ENCODE assay signal across 20 cellular contexts in genomic region chr20:57985278-57985677, GRCh38.
"Had no signal": no experiment of that assay in that cellular context is flagged by ENCODE, and none has a peak within 500 bp of the region (broad histone marks: within the 10 kb centered on the region; RNA-seq: fewer than 3 reads in every experiment).

No MANE protein-coding gene starts in this region.

- H3K4me3 Mint-ChIP-seq: activated CD4-positive, alpha-beta T cell treated with anti-CD3 and anti-CD28 coated beads, Interleukin-2, amount 10 ng/mL, durations not matched to agents 24 days and 14 days; activated CD8-positive, alpha-beta T cell treated with anti-CD3 and anti-CD28 coated beads for 36 hours; activated T-cell treated with anti-CD3 and anti-CD28 coated beads, Interleukin-2, amount 50 U/mL, for 4 hours; central memory CD8-positive, alpha-beta T cell; stimulated activated naive CD8-positive, alpha-beta T cell treated with anti-CD3 and anti-CD28 coated beads, Interleukin-15, Interleukin-2, amounts not matched to agents 100 ng/mL and 50 ng/mL, for 24 hours had no signal

- H3K27ac ChIP-seq: brain microvascular endothelial cell, colonic mucosa, gastroesophageal sphincter, skin epidermis, tibial nerve, vagina had no signal

- H3K27me3 Mint-ChIP-seq: activated CD4-positive, alpha-beta T cell treated with anti-CD3 and anti-CD28 coated beads, Interleukin-2, amount 10 ng/mL, durations not matched to agents 24 days and 14 days had no signal

- H3K27ac Mint-ChIP-seq: activated CD4-positive, alpha-beta T cell treated with anti-CD3 and anti-CD28 coated beads, Interleukin-2, amount 10 ng/mL, durations not matched to agents 24 days and 14 days; activated CD8-positive, alpha-beta T cell treated with anti-CD3 and anti-CD28 coated beads for 36 hours; stimulated activated naive CD8-positive, alpha-beta T cell treated with anti-CD3 and anti-CD28 coated beads, Interleukin-15, Interleukin-2, amounts not matched to agents 100 ng/mL and 50 ng/mL, for 24 hours had no signal

- H3K9me3 ChIP-seq: colonic mucosa, gastroesophageal sphincter, tibial nerve, vagina had no signal

- H3K4me1 ChIP-seq: colonic mucosa, gastroesophageal sphincter had no signal

- DNase-seq: activated CD4-positive, alpha-beta T cell treated with anti-CD3 and anti-CD28 coated beads, Interleukin-2, amount 10 ng/mL, durations not matched to agents 24 days and 14 days; activated CD8-positive, alpha-beta memory T cell treated with anti-CD3 and anti-CD28 coated beads, Interleukin-2, amount 50 U/mL, for 4 hours; activated CD8-positive, alpha-beta T cell treated with anti-CD3 and anti-CD28 coated beads for 36 hours; activated naive CD4-positive, alpha-beta T cell treated with anti-CD3 and anti-CD28 coated beads, Interleukin-2, amount 50 U/mL, for 16 hours; activated T-cell treated with anti-CD3 and anti-CD28 coated beads, Interleukin-2, amount 50 U/mL, for 4 hours; brain microvascular endothelial cell; colonic mucosa; midbrain; retina; stimulated activated CD4-positive, alpha-beta T cell treated with anti-CD3 and anti-CD28 coated beads, Interleukin-15, amount 100 ng/mL, for 24 hours; stimulated activated CD4-positive, alpha-beta T cell treated with anti-CD3 and anti-CD28 coated beads, Interleukin-2, amount 100 ng/mL, for 48 hours; T-helper 1 cell; T1000 had no signal

- H3K9me3 Mint-ChIP-seq: activated CD4-positive, alpha-beta T cell treated with anti-CD3 and anti-CD28 coated beads, Interleukin-2, amount 10 ng/mL, durations not matched to agents 24 days and 14 days; activated CD8-positive, alpha-beta T cell treated with anti-CD3 and anti-CD28 coated beads for 36 hours; activated T-cell treated with anti-CD3 and anti-CD28 coated beads, Interleukin-2, amount 50 U/mL, for 4 hours; central memory CD8-positive, alpha-beta T cell; stimulated activated naive CD8-positive, alpha-beta T cell treated with anti-CD3 and anti-CD28 coated beads, Interleukin-15, Interleukin-2, amounts not matched to agents 100 ng/mL and 50 ng/mL, for 24 hours had no signal

- H3K4me3 ChIP-seq: colonic mucosa, gastroesophageal sphincter, lung, skin epidermis, tibial nerve, vagina had no signal

- ATAC-seq: activated CD8-positive, alpha-beta T cell treated with anti-CD3 and anti-CD28 coated beads for 36 hours; activated T-cell treated with anti-CD3 and anti-CD28 coated beads, Interleukin-2, amount 50 U/mL, for 4 hours; gastroesophageal sphincter had no signal

- H3K4me1 Mint-ChIP-seq: activated CD4-positive, alpha-beta T cell treated with anti-CD3 and anti-CD28 coated beads, Interleukin-2, amount 10 ng/mL, durations not matched to agents 24 days and 14 days; central memory CD8-positive, alpha-beta T cell had no signal

- H3K27me3 ChIP-seq: brain microvascular endothelial cell, colonic mucosa, tibial nerve, vagina had no signal

- H3K36me3 ChIP-seq: brain microvascular endothelial cell, colonic mucosa, gastroesophageal sphincter, tibial nerve, vagina had no signal
